30 cellular contexts compared by ENCODE assay signal in genomic region chr12:53430116-53430515, GRCh38. TPM values are rescaled to one million over a fixed set of nuclear protein-coding genes. Genes with fewer than 3 reads are reported as not detected.
DNase-seq lines count a peak whose midpoint lies in the region; ATAC-seq, FAIRE-seq and TF ChIP-seq lines count a peak whose summit lies in the region.
"Had no signal": no experiment of that assay in that cellular context is flagged by ENCODE, and none has a peak within 500 bp of the region (broad histone marks: within the 10 kb centered on the region; RNA-seq: fewer than 3 reads in every experiment).

No MANE protein-coding gene starts in this region.

- FAIRE-seq in kidney (lab: Jason Lieb, UNC) = no peak
- FAIRE-seq: GM12878 had no signal

- no peak overlapping the region for H2AFZ ChIP-seq in PC-9
- H2AFZ ChIP-seq: GM23338 had no signal

- H3K9me2 ChIP-seq in PC-9 (ENCODE audit: insufficient read depth) = no peaks in the 10 kb centered on the region

- no TSS peak for BruUV-seq in PC-9 (replicated peaks; lab: Mats Ljungman, UMichigan)

- H4K20me1 ChIP-seq in PC-9 (ENCODE audit: insufficient read depth) = no peaks in the 10 kb centered on the region
- H4K20me1 ChIP-seq: BLaER1 had no signal

- H3K9me3 Mint-ChIP-seq in stimulated activated naive CD8-positive, alpha-beta T cell treated with anti-CD3 and anti-CD28 coated beads, Interleukin-15, Interleukin-2, amounts not matched to agents 100 ng/mL and 50 ng/mL, for 24 hours = no peaks in the 10 kb centered on the region
- H3K9me3 Mint-ChIP-seq: CD4-positive, CD25-positive, alpha-beta regulatory T cell; GM23338; HFFc6 had no signal

- no peaks in the 10 kb centered on the region for H3K9me3 ChIP-seq in kidney (ENCODE audit: control insufficient read depth in 1 of 2, low read length in 2 of 2)
- H3K9me3 ChIP-seq in sigmoid colon = no peaks in the 10 kb centered on the region
- no peaks in the 10 kb centered on the region for H3K9me3 ChIP-seq in PC-9 (ENCODE audit: insufficient read depth, low read depth)
- H3K9me3 ChIP-seq: BLaER1, HAP-1, Peyer's patch had no signal

- no peaks in the 10 kb centered on the region for H3K27me3 Mint-ChIP-seq in stimulated activated naive CD8-positive, alpha-beta T cell treated with anti-CD3 and anti-CD28 coated beads, Interleukin-15, Interleukin-2, amounts not matched to agents 100 ng/mL and 50 ng/mL, for 24 hours
- H3K27me3 Mint-ChIP-seq: CD4-positive, CD25-positive, alpha-beta regulatory T cell had no signal

- H3K4me3 Mint-ChIP-seq in stimulated activated naive CD8-positive, alpha-beta T cell treated with anti-CD3 and anti-CD28 coated beads, Interleukin-15, Interleukin-2, amounts not matched to agents 100 ng/mL and 50 ng/mL, for 24 hours = no peak overlapping the region
- H3K4me3 Mint-ChIP-seq: CD4-positive, CD25-positive, alpha-beta regulatory T cell; GM23338; HFFc6 had no signal

- H3K36me3 ChIP-seq in kidney (ENCODE audit: control insufficient read depth in 1 of 2, insufficient read depth in 2 of 2, low read length in 2 of 2) = no peaks in the 10 kb centered on the region
- no peaks in the 10 kb centered on the region for H3K36me3 ChIP-seq in sigmoid colon
- H3K36me3 ChIP-seq in PC-9 (ENCODE audit: low read depth) = no peaks in the 10 kb centered on the region
- H3K36me3 ChIP-seq: BLaER1, HAP-1, Peyer's patch had no signal

- no peaks in the 10 kb centered on the region for H3K36me3 Mint-ChIP-seq in stimulated activated naive CD8-positive, alpha-beta T cell treated with anti-CD3 and anti-CD28 coated beads, Interleukin-15, Interleukin-2, amounts not matched to agents 100 ng/mL and 50 ng/mL, for 24 hours (ENCODE audit: low read depth)
- H3K36me3 Mint-ChIP-seq: CD4-positive, CD25-positive, alpha-beta regulatory T cell had no signal

- WGBS in sigmoid colon, 2 donors = 89 to 90% methylated on average over 5 of the region's 5 CpGs

- H3K27ac Mint-ChIP-seq in stimulated activated naive CD8-positive, alpha-beta T cell treated with anti-CD3 and anti-CD28 coated beads, Interleukin-15, Interleukin-2, amounts not matched to agents 100 ng/mL and 50 ng/mL, for 24 hours = peak overlapping the region; percentile 32
- H3K27ac Mint-ChIP-seq: GM23338, HFFc6 had no signal

- peaks cover 23% of the 10 kb centered on the region for H3F3A ChIP-seq in PC-9 (ENCODE audit: insufficient read depth, low read depth)

- no peak for ATAC-seq in stimulated activated naive CD8-positive, alpha-beta T cell treated with anti-CD3 and anti-CD28 coated beads, Interleukin-15, Interleukin-2, amounts not matched to agents 100 U/mL and 50 U/mL, for 24 hours
- no peak for ATAC-seq in left colon
- ATAC-seq: GM12878, GM23338 had no signal

- H3K27ac ChIP-seq in kidney (ENCODE audit: low read depth in 2 of 2, low read length in 2 of 2) (no peak overlapping the region), sigmoid colon (no peak overlapping the region), PC-9 (no peak overlapping the region)
- H3K27ac ChIP-seq: BLaER1, HL-60, Peyer's patch, SK-N-MC had no signal

- peaks cover 15% of the 10 kb centered on the region for H3K4me1 Mint-ChIP-seq in stimulated activated naive CD8-positive, alpha-beta T cell treated with anti-CD3 and anti-CD28 coated beads, Interleukin-15, Interleukin-2, amounts not matched to agents 100 ng/mL and 50 ng/mL, for 24 hours (ENCODE audit: low read depth)
- H3K4me1 Mint-ChIP-seq: CD4-positive, CD25-positive, alpha-beta regulatory T cell had no signal

- no peaks in the 10 kb centered on the region for H3K79me2 ChIP-seq in PC-9 (ENCODE audit: low read depth)

- intact Hi-C loops in kidney (cut with DNase I) = no loop called here
- intact Hi-C loops in sigmoid colon (cut with DNase I) = no loop called here
- intact Hi-C loops in left colon (cut with DNase I, micrococcal nuclease) = no loop called here
- intact Hi-C loops in PC-9 (cut with micrococcal nuclease; ENCODE audit: unreplicated experiment) = no loop called here

- H3K4me1 ChIP-seq in kidney (ENCODE audit: control insufficient read depth in 1 of 2, insufficient read depth in 1 of 2, low read depth in 1 of 2, low read length in 2 of 2) (no peaks in the 10 kb centered on the region), sigmoid colon (no peaks in the 10 kb centered on the region), PC-9 (replicated peaks; ENCODE audit: insufficient read depth) (peaks cover 27% of the 10 kb centered on the region)
- H3K4me1 ChIP-seq: BLaER1, HAP-1, Peyer's patch had no signal

- no peak overlapping the region for H3K9ac ChIP-seq in kidney (ENCODE audit: low read length in 2 of 2)
- H3K9ac ChIP-seq: BLaER1 had no signal

- H3K4me2 ChIP-seq in PC-9 = no peak overlapping the region
- H3K4me2 ChIP-seq: BLaER1, GM23338 had no signal

- CTCF ChIA-PET in PC-9 (lab: Charles Lee) = no interaction called here

- no peak for TF ChIP-seq EP300 in sigmoid colon (IDR thresholded peaks at IDR 0.05)

- TF ChIP-seq CTCF in kidney (IDR thresholded peaks at IDR 0.05; ENCODE audit: borderline replicate concordance, extremely low read depth, insufficient read depth) (no peak), sigmoid colon (IDR thresholded peaks at IDR 0.05) (no peak), PC-9 (conservative IDR thresholded peaks at IDR 0.05) (no peak)

- POLR2A ChIA-PET in PC-9 (lab: Charles Lee; ENCODE audit: unreplicated experiment) = no interaction called here

- TF ChIP-seq POLR2A in sigmoid colon (IDR thresholded peaks at IDR 0.05) = no peak
- no peak for TF ChIP-seq POLR2A in erythroblast (IDR thresholded peaks at IDR 0.05; ENCODE audit: low read length)

- DNase-seq in stimulated activated naive CD8-positive, alpha-beta T cell treated with anti-CD3 and anti-CD28 coated beads, Interleukin-15, Interleukin-2, amounts not matched to agents 100 U/mL and 50 U/mL, for 24 hours = no peak
- DNase-seq in kidney (peak; percentile 33), sigmoid colon (peak; percentile 52), left colon (no peak), PC-9 (no peak), erythroblast (lab: John Stamatoyannopoulos, UW) (no peak)
- DNase-seq: 8988T; CD4-positive, CD25-positive, alpha-beta regulatory T cell; COR-L47; DMS79; EL; GDM1; HFFc6; NCI-H1048; NCI-H1417; NCI-H1694; NCI-H2081; NCI-H2171; NCI-H226; NCI-H510A; NCI-H69; Peyer's patch; SIG-M5 had no signal

- H3K4me3 ChIP-seq in kidney (ENCODE audit: low read length in 2 of 2) (no peak overlapping the region), sigmoid colon (no peak overlapping the region), PC-9 (no peak overlapping the region)
- H3K4me3 ChIP-seq: BLaER1, GM12878, GM23338, HAP-1, Peyer's patch, SK-N-MC had no signal

- H3K27me3 ChIP-seq in sigmoid colon (no peaks in the 10 kb centered on the region), PC-9 (ENCODE audit: insufficient read depth, low read depth) (no peaks in the 10 kb centered on the region)
- H3K27me3 ChIP-seq: BLaER1, Peyer's patch had no signal

RNA-seq across cellular contexts. Expression of gene AMHR2, which starts 6.5 kb away (rescaled TPM):
- total RNA-seq in kidney (not detected), sigmoid colon (not detected), left colon (not detected), PC-9 (2021) (not detected in 2 replicates)
- polyA plus RNA-seq in kidney (ENCODE audit: insufficient read depth, low read depth, low replicate concordance) (not detected), sigmoid colon (under 1 TPM in 1 of 3 donors, not detected in 2; 0.60 TPM)
- total RNA-seq: CD4-positive, CD25-positive, alpha-beta regulatory T cell; GM12878; HFFc6 had no signal
- polyA plus RNA-seq: CD4-positive, CD25-positive, alpha-beta regulatory T cell; GM23338 had no signal

RNA-seq across cellular contexts. Expression of gene PRR13, which starts 11.4 kb away (rescaled TPM):
- 226 TPM for total RNA-seq in kidney
- 889 TPM for polyA plus RNA-seq in kidney (ENCODE audit: insufficient read depth, low read depth, low replicate concordance)
- total RNA-seq in sigmoid colon = 10 to 100 TPM; 46.7 to 68.1 (median 55.1) TPM
- 100 to 1,000 TPM; 521 to 955 (median 870) TPM for polyA plus RNA-seq in sigmoid colon
- 100 to 1,000 TPM; 447 to 662 TPM for total RNA-seq in left colon
- 138 and 203 TPM in 2 replicates for total RNA-seq in PC-9 (2021)

RNA-seq across cellular contexts. Expression of gene PCBP2, which starts 21.8 kb away (rescaled TPM):
- total RNA-seq in kidney (732 TPM), sigmoid colon (100 to 1,000 TPM; 397 to 661 (median 417) TPM), left colon (100 to 1,000 TPM; 586 to 592 TPM), PC-9 (2021) (668 and 833 TPM in 2 replicates)
- polyA plus RNA-seq in kidney (ENCODE audit: insufficient read depth, low read depth, low replicate concordance) (597 TPM), sigmoid colon (100 to 1,000 TPM; 333 to 455 (median 401) TPM)

RNA-seq across cellular contexts. Expression of gene SP1, which starts 50.1 kb away (rescaled TPM):
- total RNA-seq in kidney = 126 TPM
- polyA plus RNA-seq in kidney (ENCODE audit: insufficient read depth, low read depth, low replicate concordance) = 15.1 TPM
- 10 to 100 TPM; 53.2 to 69.8 (median 61.0) TPM for total RNA-seq in sigmoid colon
- 10 to 100 TPM; 11.4 to 32.8 (median 16.0) TPM for polyA plus RNA-seq in sigmoid colon
- total RNA-seq in left colon = 10 to 100 TPM; 85.2 to 98.2 TPM
- 72.9 and 118 TPM in 2 replicates for total RNA-seq in PC-9 (2021)

Comparison
In these comparisons a context has a peak if more than half of its experiments do, and no peak if none do; other contexts are left out.
1. DNase-seq: peak in kidney (single experiment) and sigmoid colon (single experiment); none in stimulated activated naive CD8-positive, alpha-beta T cell treated with anti-CD3 and anti-CD28 coated beads, Interleukin-15, Interleukin-2, amounts not matched to agents 100 U/mL and 50 U/mL, for 24 hours (single experiment), left colon (0 of 2), PC-9 (0 of 2) and erythroblast (0 of 2).